Comparison of ENCODE assay signal across 22 cellular contexts in genomic region chr20:64184795-64185194, GRCh38. TPM values are rescaled to one million over a fixed set of nuclear protein-coding genes. Genes with fewer than 3 reads are reported as not detected.
DNase-seq lines count a peak whose midpoint lies in the region; ATAC-seq, FAIRE-seq and TF ChIP-seq lines count a peak whose summit lies in the region.
"Had no signal": no experiment of that assay in that cellular context is flagged by ENCODE, and none has a peak within 500 bp of the region (broad histone marks: within the 10 kb centered on the region; RNA-seq: fewer than 3 reads in every experiment).

No MANE protein-coding gene starts in this region.

- TF ChIP-seq CTCF in CD8-positive, alpha-beta T cell (IDR thresholded peaks at IDR 0.05) = no peak
- TF ChIP-seq CTCF in H1 (IDR thresholded peaks at IDR 0.05; ENCODE audit: control extremely low read depth in 1 of 3, insufficient read depth in 1 of 3, low read depth in 1 of 3, low read length in 3 of 3) = no peak
- no peak for TF ChIP-seq CTCF in WERI-Rb-1 (IDR thresholded peaks at IDR 0.05; ENCODE audit: low read depth, low read length)

- peaks cover 4% of the 10 kb centered on the region for H3K27me3 Mint-ChIP-seq in activated naive CD8-positive, alpha-beta T cell
- H3K27me3 Mint-ChIP-seq in activated naive CD8-positive, alpha-beta T cell treated with anti-CD3 and anti-CD28 coated beads, Interleukin-2, amount 50 U/mL, for 24 hours = peaks cover 4% of the 10 kb centered on the region
- peaks cover 14% of the 10 kb centered on the region for H3K27me3 Mint-ChIP-seq in CD8-positive, alpha-beta T cell (ENCODE audit: low read depth)

- POLR2A ChIA-PET in CD8-positive, alpha-beta T cell (lab: Charles Lee) = interaction anchor here (1.8 kb wide), 1 partner anchor 11 kb away, joined by 3 read pairs; no protein-coding TSS in a partner anchor
- POLR2A ChIA-PET in H1 (lab: Charles Lee; ENCODE audit: partially characterized antibody) = no interaction called here

- H3K9me3 ChIP-seq in CD8-positive, alpha-beta T cell (ENCODE audit: low read length) = no peaks in the 10 kb centered on the region
- H3K9me3 ChIP-seq in H1 (ENCODE audit: insufficient read depth in 2 of 2, low read depth in 1 of 2, low read length in 1 of 2) (peaks cover 0 to 11% of the 10 kb centered on the region in 2 experiments; a peak in 2 of 4 replicates), trophoblast cell (ENCODE audit: insufficient read depth, low read depth, low read length) (peaks cover 14% of the 10 kb centered on the region), WERI-Rb-1 (ENCODE audit: severe bottlenecking) (no peaks in the 10 kb centered on the region)
- H3K9me3 ChIP-seq: Peyer's patch had no signal

- H3K56ac ChIP-seq in H1 (replicated peaks; ENCODE audit: insufficient read length, low read depth, low read length) = no peak overlapping the region

- H3K23ac ChIP-seq in H1 (ENCODE audit: insufficient read length) (no peak overlapping the region), trophoblast cell (ENCODE audit: low read length) (no peak overlapping the region)

- CTCF ChIA-PET in CD8-positive, alpha-beta T cell (lab: Charles Lee) = no interaction called here
- CTCF ChIA-PET in H1 (lab: Charles Lee; ENCODE audit: partially characterized antibody) = interaction anchor here (1.0 to 1.6 kb wide), 3 partner anchors 15 to 39 kb away, joined by 3 to 5 read pairs (median 4); no protein-coding TSS in a partner anchor

- no peak for TF ChIP-seq RAD21 in H1 (IDR thresholded peaks at IDR 0.05 in 1 of 2, conservative IDR thresholded peaks at IDR 0.05 in 1 of 2; ENCODE audit: low read depth in 2 of 2, low read length in 2 of 2)

- H3K4ac ChIP-seq in H1 (replicated peaks; ENCODE audit: insufficient read length, low read depth, low read length) (no peak overlapping the region), trophoblast cell (ENCODE audit: low read depth, low read length) (no peak overlapping the region)

- no peak overlapping the region for H2BK12ac ChIP-seq in H1 (ENCODE audit: low read depth, low read length)
- H2BK12ac ChIP-seq in trophoblast cell (ENCODE audit: low read length) = no peak overlapping the region

- H2BK120ac ChIP-seq in H1 (replicated peaks; ENCODE audit: low read depth, low read length) = no peak overlapping the region
- no peak overlapping the region for H2BK120ac ChIP-seq in trophoblast cell (ENCODE audit: insufficient read depth, low read length, poor library complexity)

- H3K4me1 Mint-ChIP-seq in activated naive CD8-positive, alpha-beta T cell (ENCODE audit: low read depth) = peaks cover 31% of the 10 kb centered on the region
- peaks cover 23% of the 10 kb centered on the region for H3K4me1 Mint-ChIP-seq in activated naive CD8-positive, alpha-beta T cell treated with anti-CD3 and anti-CD28 coated beads, Interleukin-2, amount 50 U/mL, for 24 hours
- H3K4me1 Mint-ChIP-seq in CD8-positive, alpha-beta T cell (ENCODE audit: low read depth) = peaks cover 14% of the 10 kb centered on the region

- H3K23me2 ChIP-seq in H1 (ENCODE audit: low read depth, low read length) = peaks cover 4% of the 10 kb centered on the region; the same call in 1 of the 2 replicates

- no peak overlapping the region for H3K4me2 ChIP-seq in H1 (ENCODE audit: insufficient read depth in 1 of 2, low read depth in 2 of 2, low read length in 2 of 2)
- no peak overlapping the region for H3K4me2 ChIP-seq in trophoblast cell (ENCODE audit: low read length)

- H4K12ac ChIP-seq in trophoblast cell (ENCODE audit: low read depth, low read length) = no peak overlapping the region

- H3K4me3 Mint-ChIP-seq in activated naive CD8-positive, alpha-beta T cell = no peak overlapping the region
- H3K4me3 Mint-ChIP-seq in activated naive CD8-positive, alpha-beta T cell treated with anti-CD3 and anti-CD28 coated beads, Interleukin-2, amount 50 U/mL, for 24 hours = no peak overlapping the region
- no peak overlapping the region for H3K4me3 Mint-ChIP-seq in CD8-positive, alpha-beta T cell

- no peak for ATAC-seq in activated naive CD8-positive, alpha-beta T cell treated with anti-CD3 and anti-CD28 coated beads, Interleukin-2, amount 50 U/mL, for 24 hours
- ATAC-seq in CD8-positive, alpha-beta T cell = no peak
- no peak for ATAC-seq in HG03175 (IDR thresholded peaks at IDR 0.05; ENCODE audit: unreplicated experiment)

- H4K20me1 ChIP-seq in H1 (replicated peaks in 1 of 2; ENCODE audit: control insufficient read depth in 1 of 2, insufficient read depth in 2 of 2, low read length in 2 of 2) = peaks cover 0 to 2% of the 10 kb centered on the region in 2 experiments

- H2BK20ac ChIP-seq in H1 (ENCODE audit: low read length) = no peak overlapping the region

- H3K9ac ChIP-seq in H1 (replicated peaks in 1 of 4; ENCODE audit: extremely low read depth in 1 of 4, low read depth in 3 of 4, low read length in 3 of 4) (no peak overlapping the region), trophoblast cell (ENCODE audit: low read length) (no peak overlapping the region)

- H2BK5ac ChIP-seq in H1 (ENCODE audit: low read depth, low read length) = no peak overlapping the region
- H2BK5ac ChIP-seq in trophoblast cell (ENCODE audit: low read depth, low read length, poor library complexity) = no peak overlapping the region

- intact Hi-C loops in CD8-positive, alpha-beta T cell (cut with DNase I, micrococcal nuclease) = no loop called here

- peaks cover 2% of the 10 kb centered on the region for H3K4me1 ChIP-seq in CD8-positive, alpha-beta T cell (ENCODE audit: insufficient read depth, low read length)
- peaks cover 5 to 18% (median 9%) of the 10 kb centered on the region in 4 experiments for H3K4me1 ChIP-seq in H1 (replicated peaks in 1 of 4; ENCODE audit: control insufficient read depth in 3 of 4, insufficient read depth in 4 of 4, low read length in 3 of 4)
- H3K4me1 ChIP-seq in trophoblast cell (ENCODE audit: control insufficient read depth in 1 of 2, insufficient read depth in 2 of 2, low read length in 2 of 2) = peaks cover 0 to 2% of the 10 kb centered on the region in 2 experiments
- H3K4me1 ChIP-seq: Peyer's patch had no signal

- WGBS in H1 (ENCODE audit: extremely low coverage in 1 of 2, insufficient coverage in 1 of 2, insufficient read length in 1 of 2, insufficient replicate concordance in 2 of 2, low coverage in 1 of 2, low lambda C conversion rate in 2 of 2, missing lambda C conversion rate in 1 of 2), 2 experiments = 93% methylated on average over 12 of the region's 12 CpGs; no CpG with 5 or more reads in 1 of the 2 experiments
- WGBS in trophoblast cell (ENCODE audit: extremely low coverage, insufficient coverage, insufficient read length) = no CpG with 5 or more reads among the region's 12 CpGs

- DNase-seq in activated naive CD8-positive, alpha-beta T cell treated with anti-CD3 and anti-CD28 coated beads, Interleukin-2, amount 50 U/mL, for 24 hours = no peak
- DNase-seq in CD8-positive, alpha-beta T cell = no peak
- DNase-seq in H1 (ENCODE audit: low read depth in 1 of 2, low spot score in 2 of 2) (no peak), trophoblast cell (no peak), WERI-Rb-1 (no peak), NCI-H446 (lab: John Stamatoyannopoulos, UW) (no peak)
- DNase-seq: DMS79; H7; NCI-H1105; NCI-H2081 treated with DMSO at 0.1 percent for 48 hours; NCI-H748 treated with DMSO at 0.1 percent for 48 hours; NK-92 treated with Interleukin-12 subunit alpha and Interleukin-12 subunit beta, amount 100 ng/mL, for 24 hours had no signal

- no peaks in the 10 kb centered on the region for H3K36me3 Mint-ChIP-seq in activated naive CD8-positive, alpha-beta T cell
- no peaks in the 10 kb centered on the region for H3K36me3 Mint-ChIP-seq in activated naive CD8-positive, alpha-beta T cell treated with anti-CD3 and anti-CD28 coated beads, Interleukin-2, amount 50 U/mL, for 24 hours (ENCODE audit: low read depth)
- no peaks in the 10 kb centered on the region for H3K36me3 Mint-ChIP-seq in CD8-positive, alpha-beta T cell

- H3K9me3 Mint-ChIP-seq in activated naive CD8-positive, alpha-beta T cell (ENCODE audit: low read depth) = no peaks in the 10 kb centered on the region
- peaks cover 3% of the 10 kb centered on the region for H3K9me3 Mint-ChIP-seq in activated naive CD8-positive, alpha-beta T cell treated with anti-CD3 and anti-CD28 coated beads, Interleukin-2, amount 50 U/mL, for 24 hours
- no peaks in the 10 kb centered on the region for H3K9me3 Mint-ChIP-seq in CD8-positive, alpha-beta T cell

- H3K27ac ChIP-seq in CD8-positive, alpha-beta T cell (ENCODE audit: low read depth, low read length) = no peak overlapping the region
- H3K27ac ChIP-seq in H1 (ENCODE audit: low read depth, low read length) = no peak overlapping the region
- H3K27ac ChIP-seq in trophoblast cell (ENCODE audit: low read depth, low read length) = no peak overlapping the region
- H3K27ac ChIP-seq in WERI-Rb-1 = no peak overlapping the region

- no peak for TF ChIP-seq EP300 in H1 (IDR thresholded peaks at IDR 0.05; ENCODE audit: borderline replicate concordance in 1 of 2, low read depth in 2 of 2, low read length in 2 of 2)

- H3K79me2 ChIP-seq in H1 (ENCODE audit: control insufficient read depth in 1 of 2, insufficient read depth in 2 of 2, low read length in 2 of 2) (peaks cover 0 to 3% of the 10 kb centered on the region in 2 experiments; a peak in 2 of 4 replicates), trophoblast cell (ENCODE audit: control insufficient read depth, insufficient read depth, low read length, poor library complexity) (no peaks in the 10 kb centered on the region)

- peak overlapping the region; percentile 42 for H4K91ac ChIP-seq in H1 (replicated peaks; ENCODE audit: insufficient read length, low read length)
- no peak overlapping the region for H4K91ac ChIP-seq in trophoblast cell (ENCODE audit: low read depth, low read length)

- no peaks in the 10 kb centered on the region for H3K36me3 ChIP-seq in CD8-positive, alpha-beta T cell (ENCODE audit: insufficient read depth, low read length)
- H3K36me3 ChIP-seq in H1 (ENCODE audit: control insufficient read depth in 2 of 4, insufficient read depth in 4 of 4, low read length in 3 of 4) (no peaks in the 10 kb centered on the region; a peak in 1 of 8 replicates), trophoblast cell (ENCODE audit: control insufficient read depth in 1 of 2, insufficient read depth in 2 of 2, low read length in 2 of 2) (no peaks in the 10 kb centered on the region), WERI-Rb-1 (no peaks in the 10 kb centered on the region; the same call in 1 of the 2 replicates)
- H3K36me3 ChIP-seq: Peyer's patch had no signal

- H3K14ac ChIP-seq in H1 (ENCODE audit: insufficient read length) (no peak overlapping the region), trophoblast cell (ENCODE audit: low read length) (no peak overlapping the region)

- H3K4me3 ChIP-seq in CD8-positive, alpha-beta T cell (ENCODE audit: low read depth, low read length) = no peak overlapping the region
- H3K4me3 ChIP-seq in H1 (ENCODE audit: extremely low read depth in 1 of 4, insufficient read depth in 2 of 4, low read depth in 3 of 4, low read length in 4 of 4) (no peak overlapping the region), trophoblast cell (ENCODE audit: low read depth, low read length) (peak overlapping the region; percentile 49), WERI-Rb-1 (ENCODE audit: low read depth, low read length) (no peak overlapping the region)
- H3K4me3 ChIP-seq: Peyer's patch had no signal

- no peaks in the 10 kb centered on the region for H3K27me3 ChIP-seq in CD8-positive, alpha-beta T cell (ENCODE audit: insufficient read depth, low read length)
- no peaks in the 10 kb centered on the region; a peak in 1 of 7 replicates for H3K27me3 ChIP-seq in H1 (replicated peaks in 1 of 4; ENCODE audit: control insufficient read depth in 3 of 4, extremely low read depth in 1 of 4, insufficient read depth in 3 of 4, low read length in 3 of 4)
- H3K27me3 ChIP-seq in trophoblast cell (ENCODE audit: insufficient read depth, low read length) = no peaks in the 10 kb centered on the region
- H3K27me3 ChIP-seq in WERI-Rb-1 (ENCODE audit: insufficient read depth, low read depth, severe bottlenecking) = no peaks in the 10 kb centered on the region

- H2AK5ac ChIP-seq in H1 (ENCODE audit: low read depth, low read length) = peak overlapping the region; percentile 32; the same call in 1 of the 2 replicates
- no peak overlapping the region for H2AK5ac ChIP-seq in trophoblast cell (ENCODE audit: low read length)

- no peak overlapping the region for H3K18ac ChIP-seq in H1 (ENCODE audit: extremely low read depth, low read length)
- H3K18ac ChIP-seq in trophoblast cell (ENCODE audit: low read length) = no peak overlapping the region

- no peak for TF ChIP-seq POLR2A in H1 (IDR thresholded peaks at IDR 0.05; ENCODE audit: control extremely low read depth in 1 of 2, low read depth in 2 of 2, low read length in 2 of 2)

- no peak overlapping the region for H4K5ac ChIP-seq in H1 (ENCODE audit: insufficient read length, low read depth, low read length)

- H3K27ac Mint-ChIP-seq in activated naive CD8-positive, alpha-beta T cell = peak overlapping the region; percentile 48
- no peak overlapping the region for H3K27ac Mint-ChIP-seq in activated naive CD8-positive, alpha-beta T cell treated with anti-CD3 and anti-CD28 coated beads, Interleukin-2, amount 50 U/mL, for 24 hours
- H3K27ac Mint-ChIP-seq in CD8-positive, alpha-beta T cell = peak overlapping the region; percentile 76

- peak overlapping the region; percentile 18; the same call in 1 of the 2 replicates for H2BK15ac ChIP-seq in H1 (ENCODE audit: low read length)

- H2AFZ ChIP-seq in H1 (ENCODE audit: low read length) (no peak overlapping the region), trophoblast cell (ENCODE audit: insufficient read depth, low read length, poor library complexity) (no peak overlapping the region)

- no peak for FAIRE-seq in H1 (lab: Jason Lieb, UNC)
- FAIRE-seq: A204.1, D721Med, GM12892, GM18507 had no signal

- no peak overlapping the region; the same call in 1 of the 2 replicates for H4K8ac ChIP-seq in H1 (ENCODE audit: extremely low read depth, insufficient read depth, low read length)
- H4K8ac ChIP-seq in trophoblast cell (ENCODE audit: low read depth, low read length) = no peak overlapping the region

- H3K79me1 ChIP-seq in H1 (ENCODE audit: low read depth, low read length) = peaks cover 2% of the 10 kb centered on the region; the same call in 1 of the 2 replicates
- H3K79me1 ChIP-seq in trophoblast cell (ENCODE audit: low read length) = no peaks in the 10 kb centered on the region

RNA-seq across cellular contexts. Expression of gene MYT1, which starts 20.5 kb away (rescaled TPM):
- not detected for total RNA-seq in CD8-positive, alpha-beta T cell
- total RNA-seq in H1 (2021; fragmentation: NEBNext Ultra II Directional; extraction: Animal tissue kit (Norgen Biotek cat#: 25700)) = 1.1 and 2.0 TPM in 2 replicates
- polyA plus RNA-seq in H1 (2011; rRNA removed) = 0.63 and 1.0 TPM in 2 replicates
- 0.96 TPM for polyA plus RNA-seq in H1 (2011; cell fraction: cytosol; rRNA removed)
- polyA plus RNA-seq in H1 (2011; cell fraction: nucleus; rRNA removed) = 2.8 TPM
- polyA plus RNA-seq in H1 (2012, experiment 1 of 2) = 0.51 to 1.5 TPM (median 1.1 TPM) in 4 replicates
- 0.24 TPM for polyA plus RNA-seq in H1 (2012, experiment 2 of 2)
- polyA plus RNA-seq in H1 (2013, experiment 1 of 2) = 1.2 TPM
- polyA plus RNA-seq in H1 (2013, experiment 2 of 2) = 0.90 TPM
- 0.88 and 0.95 TPM in 2 replicates for polyA minus RNA-seq in H1 (2011; rRNA and poly(A)+ RNA removed)
- 1.3 TPM for polyA minus RNA-seq in H1 (2011; cell fraction: cytosol; rRNA and poly(A)+ RNA removed)
- polyA minus RNA-seq in H1 (2011; cell fraction: nucleus; rRNA and poly(A)+ RNA removed) = 1.00 TPM
- polyA plus RNA-seq in trophoblast cell (2013) = 0.05 and 0.14 TPM in 2 replicates
- total RNA-seq: LHCN-M2, NCI-H460 had no signal
- polyA plus RNA-seq: BJ had no signal
